Comparison of ENCODE assay signal across 23 cellular contexts in genomic region chr19:2307518-2308012, GRCh38. TPM values are rescaled to one million over a fixed set of nuclear protein-coding genes. Genes with fewer than 3 reads are reported as not detected.
DNase-seq lines count a peak whose midpoint lies in the region; ATAC-seq, FAIRE-seq and TF ChIP-seq lines count a peak whose summit lies in the region.
"Had no signal": no experiment of that assay in that cellular context is flagged by ENCODE, and none has a peak within 500 bp of the region (broad histone marks: within the 10 kb centered on the region; RNA-seq: fewer than 3 reads in every experiment).

No MANE protein-coding gene starts in this region.

- H3K79me2 ChIP-seq in GM23338 (replicated peaks; ENCODE audit: insufficient read depth) (no peaks in the 10 kb centered on the region), osteoblast (ENCODE audit: insufficient read depth, low read length) (no peaks in the 10 kb centered on the region)

- no peak for FAIRE-seq in A549 (lab: Jason Lieb, UNC)
- FAIRE-seq: astrocyte, GM12892, islet of Langerhans had no signal

- 40% methylated on average over 1 of the region's 33 CpGs for WGBS in A549 (ENCODE audit: missing lambda C conversion rate)

- H3K27me3 ChIP-seq in GM23338 (ENCODE audit: insufficient read depth): peaks cover 39% of the 10 kb centered on the region
- peaks cover 19% of the 10 kb centered on the region for H3K27me3 ChIP-seq in CD8-positive, alpha-beta T cell (ENCODE audit: insufficient read depth, low read length)
- peaks cover 44% of the 10 kb centered on the region for H3K27me3 ChIP-seq in osteoblast (ENCODE audit: insufficient read depth, low read length)

- H2AFZ ChIP-seq in GM23338 (peak overlapping the region; percentile 91), osteoblast (ENCODE audit: low read length) (no peak overlapping the region)

- TF ChIP-seq EP300 in A549 (IDR thresholded peaks at IDR 0.05): no peak

- no peaks in the 10 kb centered on the region for H3K36me3 ChIP-seq in GM23338 (ENCODE audit: insufficient read depth)
- H3K36me3 ChIP-seq in CD8-positive, alpha-beta T cell (ENCODE audit: insufficient read depth, low read length): no peaks in the 10 kb centered on the region
- H3K36me3 ChIP-seq in osteoblast (ENCODE audit: insufficient read depth, low read length): no peaks in the 10 kb centered on the region

- H3K4me1 Mint-ChIP-seq in GM23338 (peaks cover 7% of the 10 kb centered on the region), naive B cell (peaks cover 31 to 52% (median 49%) of the 10 kb centered on the region in 3 donors)
- peaks cover 10% of the 10 kb centered on the region for H3K4me1 Mint-ChIP-seq in CD8-positive, alpha-beta T cell (ENCODE audit: low read depth)
- peaks cover 6% of the 10 kb centered on the region for H3K4me1 Mint-ChIP-seq in T-helper 2 cell treated with Interferon-gamma antibody and Interleukin-4, amounts not matched to agents 5 μg/mL and 100 μg/mL, for 36 hours (ENCODE audit: low read depth)

- ATAC-seq in A549: no peak
- peak; percentile 23 for ATAC-seq in GM23338
- ATAC-seq in naive B cell (ENCODE audit: low read depth in 2 of 2): no peak
- ATAC-seq in CD8-positive, alpha-beta T cell: no peak

- H3K27ac Mint-ChIP-seq in GM23338 (no peak overlapping the region), naive B cell (peak overlapping the region in 1 of 6 donors; percentile 76)
- no peak overlapping the region for H3K27ac Mint-ChIP-seq in CD8-positive, alpha-beta T cell
- no peak overlapping the region for H3K27ac Mint-ChIP-seq in T-helper 2 cell treated with Interferon-gamma antibody and Interleukin-4, amounts not matched to agents 5 μg/mL and 100 μg/mL, for 36 hours
- H3K27ac Mint-ChIP-seq: activated CD8-positive, alpha-beta memory T cell treated with anti-CD3 and anti-CD28 coated beads, Interleukin-2, amount 10 ng/mL, durations not matched to agents 7 days and 5 days; activated naive CD8-positive, alpha-beta T cell; CD4-positive, alpha-beta T cell had no signal

- H3K9me2 ChIP-seq in GM23338 (ENCODE audit: insufficient read depth): no peaks in the 10 kb centered on the region

- TF ChIP-seq RAD21 in A549 (conservative IDR thresholded peaks at IDR 0.05 in 1 of 2, IDR thresholded peaks at IDR 0.05 in 1 of 2): no peak

- TF ChIP-seq CTCF in A549 (IDR thresholded peaks at IDR 0.05): no peak
- no peak for TF ChIP-seq CTCF in GM23338 (conservative IDR thresholded peaks at IDR 0.05; ENCODE audit: low read depth in 2 of 2)
- no peak for TF ChIP-seq CTCF in astrocyte of the cerebellum (IDR thresholded peaks at IDR 0.05; ENCODE audit: low read depth, low read length, missing control alignments)
- TF ChIP-seq CTCF in CD8-positive, alpha-beta T cell (IDR thresholded peaks at IDR 0.05): no peak
- TF ChIP-seq CTCF in osteoblast (IDR thresholded peaks at IDR 0.05; ENCODE audit: extremely low read depth, low read depth, low read length): no peak

- H3K9me3 ChIP-seq in A549: no peaks in the 10 kb centered on the region
- H3K9me3 ChIP-seq in CD8-positive, alpha-beta T cell (ENCODE audit: low read length): no peaks in the 10 kb centered on the region
- H3K9me3 ChIP-seq in osteoblast (ENCODE audit: low read depth, low read length): no peaks in the 10 kb centered on the region

- H3K4me3 ChIP-seq in A549 (0 out of 3 replicates have a peak overlapping the region, but pooled peaks have one; percentile 23), GM23338 (peak overlapping the region; percentile 58), astrocyte of the cerebellum (ENCODE audit: low read depth, low read length) (peak overlapping the region; percentile 7), osteoblast (ENCODE audit: insufficient read depth, low read length) (no peak overlapping the region)
- no peak overlapping the region for H3K4me3 ChIP-seq in CD8-positive, alpha-beta T cell (ENCODE audit: low read depth, low read length)
- H3K4me3 ChIP-seq: lung had no signal

- in situ Hi-C loops in astrocyte of the cerebellum (cut with HindIII; ENCODE audit: low sequenced_read_pairs): no loop called here

- no peaks in the 10 kb centered on the region; the same call in 2 of the 3 replicates for H3K9me3 Mint-ChIP-seq in GM23338
- peaks cover 0 to 2% (median 0%) of the 10 kb centered on the region in 7 donors for H3K9me3 Mint-ChIP-seq in naive B cell
- no peaks in the 10 kb centered on the region for H3K9me3 Mint-ChIP-seq in CD8-positive, alpha-beta T cell
- no peaks in the 10 kb centered on the region for H3K9me3 Mint-ChIP-seq in T-helper 2 cell treated with Interferon-gamma antibody and Interleukin-4, amounts not matched to agents 5 μg/mL and 100 μg/mL, for 36 hours
- H3K9me3 Mint-ChIP-seq: CD4-positive, alpha-beta T cell had no signal

- TF ChIP-seq POLR2A in A549 (IDR thresholded peaks at IDR 0.05; ENCODE audit: low read length): no peak

- DNase-seq in A549 (ENCODE audit: low read depth in 1 of 2, low spot score in 1 of 2): no peak
- DNase-seq in GM23338 (ENCODE audit: low spot score): peak; percentile 57
- DNase-seq in astrocyte of the cerebellum (ENCODE audit: low read depth): no peak
- no peak for DNase-seq in naive B cell
- no peak for DNase-seq in CD8-positive, alpha-beta T cell
- DNase-seq in osteoblast (ENCODE audit: insufficient read length, low spot score, missing footprints): no peak
- DNase-seq in T-helper 2 cell treated with Interferon-gamma antibody and Interleukin-4, amounts not matched to agents 5 μg/mL and 100 μg/mL, for 36 hours (ENCODE audit: low spot score): no peak
- DNase-seq in NCI-H1930 (lab: John Stamatoyannopoulos, UW): no peak
- DNase-seq: activated CD4-positive, alpha-beta T cell treated with anti-CD3 and anti-CD28 coated beads for 48 hours; activated CD8-positive, alpha-beta memory T cell treated with anti-CD3 and anti-CD28 coated beads, Interleukin-2, amount 10 ng/mL, durations not matched to agents 7 days and 5 days; CD4-positive, alpha-beta T cell; DMS79 treated with DMSO at 0.1 percent for 48 hours; GOT3; NCI-H1417 treated with DMSO at 0.1 percent for 48 hours; NCI-H748 treated with DMSO at 0.1 percent for 48 hours; SHP77 had no signal

- peak overlapping the region; percentile 67; the same call in 2 of the 3 replicates for H3K4me2 ChIP-seq in A549
- H3K4me2 ChIP-seq in GM23338: peak overlapping the region; percentile 79
- no peak overlapping the region for H3K4me2 ChIP-seq in osteoblast (ENCODE audit: insufficient read depth, low read length)

- H3K27ac ChIP-seq in A549 (peak overlapping the region in 1 of 2 experiments; percentile 73; a peak in 2 of 6 replicates), GM23338 (ENCODE audit: low read depth) (no peak overlapping the region), osteoblast (ENCODE audit: low read depth, low read length) (no peak overlapping the region)
- H3K27ac ChIP-seq in CD8-positive, alpha-beta T cell (ENCODE audit: low read depth, low read length): no peak overlapping the region

- intact Hi-C loops in CD8-positive, alpha-beta T cell (cut with DNase I, micrococcal nuclease): no loop called here

- no peaks in the 10 kb centered on the region for H4K20me1 ChIP-seq in GM23338 (replicated peaks; ENCODE audit: insufficient read depth)
- peaks cover 17% of the 10 kb centered on the region for H4K20me1 ChIP-seq in osteoblast (ENCODE audit: insufficient read depth, low read length)

- H3K4me1 ChIP-seq in A549 (peaks cover 10% of the 10 kb centered on the region; the same call in 2 of the 3 replicates), GM23338 (ENCODE audit: insufficient read depth) (peaks cover 5% of the 10 kb centered on the region; the same call in 1 of the 2 replicates), osteoblast (ENCODE audit: insufficient read depth, low read length) (peaks cover 8% of the 10 kb centered on the region)
- peaks cover 17% of the 10 kb centered on the region for H3K4me1 ChIP-seq in CD8-positive, alpha-beta T cell (ENCODE audit: insufficient read depth, low read length)

- H3K27me3 Mint-ChIP-seq in GM23338 (ENCODE audit: insufficient read depth, low read depth, poor library complexity) (peaks cover 47% of the 10 kb centered on the region), naive B cell (peaks cover 8 to 33% (median 17%) of the 10 kb centered on the region in 3 donors)
- peaks cover 48% of the 10 kb centered on the region for H3K27me3 Mint-ChIP-seq in CD8-positive, alpha-beta T cell (ENCODE audit: low read depth)
- H3K27me3 Mint-ChIP-seq in T-helper 2 cell treated with Interferon-gamma antibody and Interleukin-4, amounts not matched to agents 5 μg/mL and 100 μg/mL, for 36 hours (ENCODE audit: low read depth): peaks cover 63% of the 10 kb centered on the region

- CTCF ChIA-PET in A549 (lab: Yijun Ruan, JAX): interaction anchor here (0.5 to 3.0 kb wide), 3 partner anchors 9 to 329 kb away, joined by 3 to 12 read pairs (median 3); no protein-coding TSS in a partner anchor
- CTCF ChIA-PET in CD8-positive, alpha-beta T cell (lab: Charles Lee): no interaction called here

- POLR2A ChIA-PET in A549 (lab: Yijun Ruan, JAX): no interaction called here
- POLR2A ChIA-PET in CD8-positive, alpha-beta T cell (lab: Charles Lee): no interaction called here

- H3F3A ChIP-seq in GM23338 (replicated peaks; ENCODE audit: low read depth): no peaks in the 10 kb centered on the region

- H3K36me3 Mint-ChIP-seq in GM23338 (ENCODE audit: low read depth) (no peaks in the 10 kb centered on the region), naive B cell (no peaks in the 10 kb centered on the region)
- no peaks in the 10 kb centered on the region for H3K36me3 Mint-ChIP-seq in CD8-positive, alpha-beta T cell
- H3K36me3 Mint-ChIP-seq in T-helper 2 cell treated with Interferon-gamma antibody and Interleukin-4, amounts not matched to agents 5 μg/mL and 100 μg/mL, for 36 hours (ENCODE audit: low read depth): no peaks in the 10 kb centered on the region
- H3K36me3 Mint-ChIP-seq: activated CD8-positive, alpha-beta memory T cell treated with anti-CD3 and anti-CD28 coated beads, Interleukin-2, amount 10 ng/mL, durations not matched to agents 7 days and 5 days; activated naive CD8-positive, alpha-beta T cell had no signal

- H3K4me3 Mint-ChIP-seq in GM23338 (peak overlapping the region; percentile 27; the same call in 1 of the 3 replicates), naive B cell (peak overlapping the region in 7 of 8 donors; percentile 32 to 83 (median 47))
- H3K4me3 Mint-ChIP-seq in CD8-positive, alpha-beta T cell: no peak overlapping the region
- H3K4me3 Mint-ChIP-seq in T-helper 2 cell treated with Interferon-gamma antibody and Interleukin-4, amounts not matched to agents 5 μg/mL and 100 μg/mL, for 36 hours: no peak overlapping the region
- H3K4me3 Mint-ChIP-seq: activated CD8-positive, alpha-beta memory T cell treated with anti-CD3 and anti-CD28 coated beads, Interleukin-2, amount 10 ng/mL, durations not matched to agents 7 days and 5 days had no signal

RNA-seq across cellular contexts. Expression of gene LINGO3, which starts 0.4 kb away (rescaled TPM):
- not detected in 2 replicates for polyA plus RNA-seq in A549 (2011; rRNA removed)
- not detected in 2 replicates for polyA plus RNA-seq in A549 (2012; cell fraction: cytosol; rRNA removed)
- not detected in 2 replicates for polyA plus RNA-seq in A549 (2012; cell fraction: nucleus; rRNA removed)
- not detected in 3 replicates for polyA plus RNA-seq in A549 (2017; fragmentation: RNase III; extraction: RNeasy Plus Mini Kit Qiagen cat#74134 plus additional on column Dnase treatment)
- polyA minus RNA-seq in A549 (2011; rRNA and poly(A)+ RNA removed): not detected in 2 replicates
- 0.45 and 1.9 TPM in 2 replicates for total RNA-seq in GM23338 (2014; rRNA removed; shearing (Covaris generic))
- polyA plus RNA-seq in GM23338 (2016; fragmentation: Nextera tagmentation; extraction: Ambion mirVana): 0.29 and 0.40 TPM in 2 replicates
- polyA plus RNA-seq in naive B cell (ENCODE audit: low read depth in 6 of 6): 10 to 100 TPM in 5 of 6 donors, 1 to 10 TPM in 1; 6.4 to 45.0 (median 15.4) TPM
- total RNA-seq in CD8-positive, alpha-beta T cell: under 1 TPM; 0.33 to 0.46 TPM
- total RNA-seq in osteoblast: not detected in 2 replicates
- total RNA-seq: astrocyte, HT1080, LHCN-M2 had no signal

RNA-seq across cellular contexts. Expression of gene LSM7, which starts 20.8 kb away (rescaled TPM):
- polyA plus RNA-seq in A549 (2011; rRNA removed) (112 and 140 TPM in 2 replicates), A549 (2017; fragmentation: RNase III; extraction: RNeasy Plus Mini Kit Qiagen cat#74134 plus additional on column Dnase treatment) (139 to 170 TPM (median 144 TPM) in 3 replicates), GM23338 (2016; fragmentation: Nextera tagmentation; extraction: Ambion mirVana) (409 and 434 TPM in 2 replicates), naive B cell (ENCODE audit: low read depth in 6 of 6) (100 to 1,000 TPM; 275 to 337 (median 314) TPM)
- polyA plus RNA-seq in A549 (2012; cell fraction: cytosol; rRNA removed): 572 and 723 TPM in 2 replicates
- 405 and 471 TPM in 2 replicates for polyA plus RNA-seq in A549 (2012; cell fraction: nucleus; rRNA removed)
- 19.7 and 25.2 TPM in 2 replicates for polyA minus RNA-seq in A549 (2011; rRNA and poly(A)+ RNA removed)
- 197 and 299 TPM in 2 replicates for total RNA-seq in GM23338 (2014; rRNA removed; shearing (Covaris generic))
- 100 to 1,000 TPM; 103 to 113 TPM for total RNA-seq in CD8-positive, alpha-beta T cell
- 46.9 and 57.9 TPM in 2 replicates for total RNA-seq in osteoblast

RNA-seq across cellular contexts. Expression of gene SPPL2B, which starts 20.9 kb away (rescaled TPM):
- polyA plus RNA-seq in A549 (2011; rRNA removed) (11.3 and 11.4 TPM in 2 replicates), A549 (2017; fragmentation: RNase III; extraction: RNeasy Plus Mini Kit Qiagen cat#74134 plus additional on column Dnase treatment) (28.6 to 36.8 TPM (median 36.5 TPM) in 3 replicates), GM23338 (2016; fragmentation: Nextera tagmentation; extraction: Ambion mirVana) (21.1 and 23.5 TPM in 2 replicates), naive B cell (ENCODE audit: low read depth in 6 of 6) (10 to 100 TPM; 13.0 to 38.0 (median 18.7) TPM)
- polyA plus RNA-seq in A549 (2012; cell fraction: cytosol; rRNA removed): 34.8 and 40.1 TPM in 2 replicates
- 372 and 438 TPM in 2 replicates for polyA plus RNA-seq in A549 (2012; cell fraction: nucleus; rRNA removed)
- polyA minus RNA-seq in A549 (2011; rRNA and poly(A)+ RNA removed): 3.6 and 8.4 TPM in 2 replicates
- total RNA-seq in GM23338 (2014; rRNA removed; shearing (Covaris generic)): 51.0 and 53.3 TPM in 2 replicates
- total RNA-seq in CD8-positive, alpha-beta T cell: 100 to 1,000 TPM; 123 to 126 TPM
- total RNA-seq in osteoblast: 32.6 and 34.5 TPM in 2 replicates

RNA-seq across cellular contexts. Expression of gene PEAK3, which starts 25.6 kb away (rescaled TPM):
- polyA plus RNA-seq in A549 (2011; rRNA removed) (not detected in 2 replicates), A549 (2017; fragmentation: RNase III; extraction: RNeasy Plus Mini Kit Qiagen cat#74134 plus additional on column Dnase treatment) (not detected in 3 replicates), GM23338 (2016; fragmentation: Nextera tagmentation; extraction: Ambion mirVana) (not detected in 2 replicates), naive B cell (ENCODE audit: low read depth in 6 of 6) (1 to 10 TPM in 1 of 6 donors, under 1 TPM in 4, not detected in 1; 0.30 to 1.0 (median 0.49) TPM)
- polyA plus RNA-seq in A549 (2012; cell fraction: cytosol; rRNA removed): not detected in 2 replicates
- not detected in 2 replicates for polyA plus RNA-seq in A549 (2012; cell fraction: nucleus; rRNA removed)
- polyA minus RNA-seq in A549 (2011; rRNA and poly(A)+ RNA removed): not detected in 2 replicates
- not detected in 2 replicates for total RNA-seq in GM23338 (2014; rRNA removed; shearing (Covaris generic))
- total RNA-seq in CD8-positive, alpha-beta T cell: not detected
- under 0.01 TPM in 1 of 2 replicates, not detected in the other for total RNA-seq in osteoblast
- total RNA-seq: CD4-positive, alpha-beta T cell had no signal

RNA-seq across cellular contexts. Expression of gene JSRP1, which starts 51.3 kb away (rescaled TPM):
- polyA plus RNA-seq in A549 (2011; rRNA removed): not detected in 2 replicates
- not detected in 2 replicates for polyA plus RNA-seq in A549 (2012; cell fraction: cytosol; rRNA removed)
- 0.22 TPM in 1 of 2 replicates, not detected in the other for polyA plus RNA-seq in A549 (2012; cell fraction: nucleus; rRNA removed)
- polyA plus RNA-seq in A549 (2017; fragmentation: RNase III; extraction: RNeasy Plus Mini Kit Qiagen cat#74134 plus additional on column Dnase treatment): 0.16 to 0.41 TPM (median 0.32 TPM) in 3 replicates
- polyA minus RNA-seq in A549 (2011; rRNA and poly(A)+ RNA removed): not detected in 2 replicates
- total RNA-seq in GM23338 (2014; rRNA removed; shearing (Covaris generic)): 2.4 and 4.5 TPM in 2 replicates
- 3.1 and 3.7 TPM in 2 replicates for polyA plus RNA-seq in GM23338 (2016; fragmentation: Nextera tagmentation; extraction: Ambion mirVana)
- under 1 TPM in 3 of 6 donors, not detected in 3; 0.41 to 0.87 (median 0.53) TPM for polyA plus RNA-seq in naive B cell (ENCODE audit: low read depth in 6 of 6)
- under 1 TPM in 1 of 2 experiments, not detected in 1; 0.92 TPM for total RNA-seq in CD8-positive, alpha-beta T cell
- total RNA-seq in osteoblast: 0.72 TPM in 1 of 2 replicates, not detected in the other
- total RNA-seq: HT1080 had no signal

Comparison
In these comparisons a context has a peak if more than half of its experiments do, and no peak if none do; other contexts are left out.
1. H3K4me3 ChIP-seq: peak in A549 (single experiment), GM23338 (single experiment) and astrocyte of the cerebellum (single experiment); none in CD8-positive, alpha-beta T cell (single experiment) and osteoblast (single experiment).
2. H3K4me3 Mint-ChIP-seq: peak in GM23338 (single experiment) and naive B cell (7 of 8); none in CD8-positive, alpha-beta T cell (single experiment) and T-helper 2 cell treated with Interferon-gamma antibody and Interleukin-4, amounts not matched to agents 5 μg/mL and 100 μg/mL, for 36 hours (single experiment).